In genomic region chr10:79224992-79225391, GRCh38 we compare ENCODE assay signal across 15 cellular contexts.
DNase-seq lines count a peak whose midpoint lies in the region; ATAC-seq and TF ChIP-seq lines count a peak whose summit lies in the region.
"Had no signal": no experiment of that assay in that cellular context is flagged by ENCODE, and none has a peak within 500 bp of the region (broad histone marks: within the 10 kb centered on the region; RNA-seq: fewer than 3 reads in every experiment).

No MANE protein-coding gene starts in this region.

- DNase-seq in IMR-90 (no peak), chondrocyte (ENCODE audit: low spot score) (no peak), stomach (no peak), retina (no peak), posterior vena cava (ENCODE audit: low spot score) (no peak)
- DNase-seq: AML-193, NCI-H1930, NCI-H2171, NCI-H446 treated with DMSO at 0.1 percent for 48 hours, NCI-H82 had no signal

- no peak overlapping the region for H3K4me2 ChIP-seq in IMR-90 (ENCODE audit: low read depth, low read length)

- no peaks in the 10 kb centered on the region for H3K9me3 Mint-ChIP-seq in chondrocyte (ENCODE audit: low read depth)
- H3K9me3 Mint-ChIP-seq: IgD-negative memory B cell had no signal

- no peak overlapping the region for H3K4ac ChIP-seq in IMR-90 (ENCODE audit: low read depth, low read length)

- H3K14ac ChIP-seq in IMR-90 (replicated peaks; ENCODE audit: low read depth, low read length), result no peak overlapping the region

- H3K36me3 ChIP-seq in IMR-90 (ENCODE audit: control insufficient read depth, insufficient read depth, low read length) (peaks cover 52% of the 10 kb centered on the region), muscle layer of duodenum (ENCODE audit: control insufficient read depth in 1 of 2, insufficient read depth in 2 of 2, low read length in 2 of 2) (peaks cover 0 to 12% of the 10 kb centered on the region in 2 donors), stomach (peaks cover 19 to 85% (median 54%) of the 10 kb centered on the region in 4 donors)

- H3K23ac ChIP-seq in IMR-90 (ENCODE audit: low read depth, low read length), result no peak overlapping the region

- no peak overlapping the region for H3K56ac ChIP-seq in IMR-90 (ENCODE audit: extremely low read depth, insufficient read depth, low read length)

- H3K9ac ChIP-seq in IMR-90 (ENCODE audit: low read depth, low read length), result no peak overlapping the region

- no peak for TF ChIP-seq EP300 in stomach (IDR thresholded peaks at IDR 0.05)

- peaks cover 66 to 98% of the 10 kb centered on the region in 2 experiments for H3K79me1 ChIP-seq in IMR-90 (ENCODE audit: low read depth in 1 of 2, low read length in 2 of 2)

- H3K4me1 Mint-ChIP-seq in chondrocyte (ENCODE audit: low read depth), result peaks cover 48% of the 10 kb centered on the region

- H2BK5ac ChIP-seq in IMR-90 (ENCODE audit: low read depth, low read length, poor library complexity, severe bottlenecking), result no peak overlapping the region

- H2AK9ac ChIP-seq in IMR-90 (replicated peaks; ENCODE audit: low read depth, low read length, poor library complexity), result no peak overlapping the region

- no peak overlapping the region for H3K4me3 ChIP-seq in IMR-90 (ENCODE audit: insufficient read depth, low read depth, low read length)
- H3K4me3 ChIP-seq in muscle layer of duodenum (ENCODE audit: low read depth in 1 of 2, low read length in 2 of 2), result peak overlapping the region in 1 of 2 donors; percentile 23
- no peak overlapping the region for H3K4me3 ChIP-seq in stomach
- H3K4me3 ChIP-seq: GM12878 had no signal

- no peak overlapping the region for H4K8ac ChIP-seq in IMR-90 (ENCODE audit: low read depth in 2 of 2, low read length in 2 of 2)

- no peaks in the 10 kb centered on the region for H3K27me3 Mint-ChIP-seq in chondrocyte (ENCODE audit: low read depth)

- H4K20me1 ChIP-seq in IMR-90 (ENCODE audit: insufficient read depth, low read length), result peaks cover 64% of the 10 kb centered on the region

- WGBS in IMR-90 (ENCODE audit: extremely low coverage in 2 of 2, insufficient read length in 1 of 2), 2 experiments, result no CpG with 5 or more reads among the region's 5 CpGs
- 74 to 91% (median 81%) methylated on average over 5 of the region's 5 CpGs for whole genome bisulfite sequencing in stomach, 5 donors

- H3K4me3 Mint-ChIP-seq in chondrocyte (ENCODE audit: unreplicated experiment), result no peak overlapping the region
- H3K4me3 Mint-ChIP-seq: IgD-negative memory B cell had no signal

- no TSS peak for BruUV-seq in IMR-90 (replicated peaks; lab: Mats Ljungman, UMichigan)

- dilution Hi-C loops in IMR-90 (cut with HindIII; ENCODE audit: low sequenced_read_pairs, unreplicated experiment), result no loop called here

- CTCF ChIA-PET in IMR-90 (lab: Yijun Ruan, JAX), result no interaction called here

- H3K27ac ChIP-seq in IMR-90 (ENCODE audit: insufficient read depth, low read length) (no peak overlapping the region), muscle layer of duodenum (ENCODE audit: low read length) (peak overlapping the region; percentile 86), stomach (peak overlapping the region in 3 of 5 donors; percentile 72 to 89 (median 85))

- peaks cover 6% of the 10 kb centered on the region for H3K36me3 Mint-ChIP-seq in chondrocyte (ENCODE audit: low read depth)
- H3K36me3 Mint-ChIP-seq: IgD-negative memory B cell had no signal

- H3K18ac ChIP-seq in IMR-90 (ENCODE audit: low read depth, low read length), result no peak overlapping the region

- H3K27me3 ChIP-seq in IMR-90 (ENCODE audit: control insufficient read depth, insufficient read depth, low read length), result no peaks in the 10 kb centered on the region
- no peaks in the 10 kb centered on the region for H3K27me3 ChIP-seq in muscle layer of duodenum (ENCODE audit: low read depth, low read length)
- no peaks in the 10 kb centered on the region for H3K27me3 ChIP-seq in stomach

- H4K91ac ChIP-seq in IMR-90 (ENCODE audit: insufficient read depth, low read depth, low read length), result no peak overlapping the region

- ATAC-seq in IMR-90 (ENCODE audit: low read depth) (no peak), GM21717 (IDR thresholded peaks at IDR 0.05; ENCODE audit: unreplicated experiment) (no peak), GM18505 (IDR thresholded peaks at IDR 0.05; ENCODE audit: unreplicated experiment) (no peak)
- ATAC-seq: GM12878 had no signal

- H3K9me3 ChIP-seq in IMR-90 (ENCODE audit: control insufficient read depth, insufficient read depth, low read length), result no peaks in the 10 kb centered on the region
- H3K9me3 ChIP-seq in muscle layer of duodenum (ENCODE audit: control insufficient read depth in 1 of 2, low read length in 2 of 2), result no peaks in the 10 kb centered on the region
- H3K9me3 ChIP-seq in stomach, result no peaks in the 10 kb centered on the region

- H3K27ac Mint-ChIP-seq in chondrocyte (ENCODE audit: unreplicated experiment), result peak overlapping the region; percentile 96

- H2AFZ ChIP-seq in IMR-90 (replicated peaks; ENCODE audit: low read length, poor library complexity), result peak overlapping the region; percentile 29

- H4K5ac ChIP-seq in IMR-90 (ENCODE audit: low read depth, low read length), result no peak overlapping the region

- POLR2A ChIA-PET in IMR-90 (lab: Charles Lee; ENCODE audit: unreplicated experiment), result interaction anchor here (0.6 kb wide), 1 partner anchor 23 kb away, joined by 6 read pairs; no protein-coding TSS in a partner anchor

- TF ChIP-seq POLR2A in IMR-90 (IDR thresholded peaks at IDR 0.05; ENCODE audit: low read depth, low read length) (no peak), stomach (IDR thresholded peaks at IDR 0.05) (no peak), GM18505 (IDR thresholded peaks at IDR 0.05; ENCODE audit: borderline replicate concordance, extremely low read depth, insufficient read depth, insufficient read length) (no peak)

- no peak overlapping the region for H2BK15ac ChIP-seq in IMR-90 (ENCODE audit: low read depth, low read length)

- H3K9me1 ChIP-seq in IMR-90 (ENCODE audit: insufficient read depth, low read length), result peaks cover 41% of the 10 kb centered on the region

- TF ChIP-seq CTCF in IMR-90 (conservative IDR thresholded peaks at IDR 0.05; ENCODE audit: low read depth, low read length) (no peak), chondrocyte (IDR thresholded peaks at IDR 0.05) (no peak), stomach (IDR thresholded peaks at IDR 0.05) (no peak)

- TF ChIP-seq RAD21 in IMR-90 (IDR thresholded peaks at IDR 0.05; ENCODE audit: low read length), result no peak

- 0 out of 2 replicates have a peak overlapping the region, but pooled peaks have one; percentile 4 for H2AK5ac ChIP-seq in IMR-90 (ENCODE audit: low read depth, low read length)

- no peak overlapping the region for H2BK20ac ChIP-seq in IMR-90 (ENCODE audit: low read depth, low read length)

- no peak overlapping the region for H2BK120ac ChIP-seq in IMR-90 (ENCODE audit: low read depth, low read length)

- in situ Hi-C loops in IMR-90 (cut with MboI; ENCODE audit: low sequenced_read_pairs), result no loop called here

- intact Hi-C loops in IMR-90 (cut with micrococcal nuclease) (no loop called here), stomach (cut with DNase I; ENCODE audit: low total_unique reads) (no loop called here), posterior vena cava (cut with DNase I) (no loop called here)

- H3K4me1 ChIP-seq in IMR-90 (ENCODE audit: control insufficient read depth, insufficient read depth, low read length), result peaks cover 55% of the 10 kb centered on the region
- H3K4me1 ChIP-seq in muscle layer of duodenum (ENCODE audit: control insufficient read depth in 1 of 2, insufficient read depth in 2 of 2, low read length in 2 of 2), result peaks cover 28 to 88% of the 10 kb centered on the region in 2 donors
- peaks cover 37 to 76% (median 49%) of the 10 kb centered on the region in 4 donors for H3K4me1 ChIP-seq in stomach

TF ChIP-seq in IMR-90, 13 proteins besides CTCF, POLR2A, EP300 and RAD21:
- TF ChIP-seq USF2 (IDR thresholded peaks at IDR 0.05; ENCODE audit: low read depth, low read length) (no peak), NFE2L2 (IDR thresholded peaks at IDR 0.05; ENCODE audit: low read depth, low read length) (no peak), CHD1 (IDR thresholded peaks at IDR 0.05; ENCODE audit: low read depth, low read length) (no peak), BHLHE40 (IDR thresholded peaks at IDR 0.05; ENCODE audit: low read depth, low read length) (no peak), MXI1 (IDR thresholded peaks at IDR 0.05; ENCODE audit: borderline replicate concordance, low read depth, low read length) (no peak), CEBPB (IDR thresholded peaks at IDR 0.05; ENCODE audit: low read depth, low read length) (no peak), RCOR1 (IDR thresholded peaks at IDR 0.05; ENCODE audit: insufficient replicate concordance, low read length) (no peak), ELK1 (IDR thresholded peaks at IDR 0.05; ENCODE audit: borderline replicate concordance, low read depth, low read length) (no peak), SMC3 (IDR thresholded peaks at IDR 0.05; ENCODE audit: low read depth, low read length) (no peak), MAFK (IDR thresholded peaks at IDR 0.05; ENCODE audit: low read depth, low read length) (no peak), RFX5 (IDR thresholded peaks at IDR 0.05; ENCODE audit: low read depth, low read length) (no peak), MAZ (IDR thresholded peaks at IDR 0.05; ENCODE audit: borderline replicate concordance, low read depth, low read length) (no peak), FOS (IDR thresholded peaks at IDR 0.05; ENCODE audit: low read depth, low read length) (no peak)
